Comparison of ENCODE assay signal across 1 cellular context in the genomic region with DNA sequence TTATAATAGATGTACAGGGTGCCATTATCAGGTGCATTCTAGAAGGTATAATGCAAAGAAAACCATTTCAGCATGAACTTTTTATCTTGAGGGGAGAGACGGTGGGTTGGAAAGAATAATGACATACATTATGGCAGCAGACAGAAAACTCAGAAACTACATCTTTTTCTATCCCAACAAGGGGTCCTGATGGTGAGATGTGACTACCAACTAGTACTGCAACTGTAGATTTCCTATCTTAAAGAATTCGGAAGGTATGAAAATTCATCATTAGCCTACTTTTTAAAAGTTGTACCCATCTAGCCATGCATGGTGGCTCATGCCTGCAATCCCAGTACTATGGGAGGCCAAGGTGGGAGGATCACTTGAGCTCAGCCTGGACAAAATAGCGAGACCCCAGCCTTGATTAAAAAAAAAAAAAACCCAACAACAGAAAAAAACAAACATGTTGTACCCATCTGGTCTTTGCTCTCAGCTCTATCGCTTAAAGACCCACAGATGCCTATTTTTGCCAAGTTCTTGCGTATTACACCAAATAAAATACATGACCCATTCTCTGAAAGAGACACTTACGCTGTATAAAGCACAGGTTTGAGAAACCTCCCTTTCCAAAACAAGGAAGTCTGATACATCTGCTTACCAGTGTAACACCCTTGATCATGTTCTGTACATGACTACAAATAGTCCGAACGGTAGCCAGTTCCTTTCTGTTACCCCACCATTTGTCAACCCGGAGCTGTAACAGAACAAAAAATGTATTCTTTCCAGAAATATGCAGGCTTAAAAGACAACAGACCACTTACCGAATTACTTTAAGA.
TF ChIP-seq lines count a peak whose summit lies in the region.

No MANE protein-coding gene starts in this region.

TF ChIP-seq in endothelial cell of umbilical vein, 7 proteins besides CTCF, POLR2A, EP300 and RAD21:
- TF ChIP-seq FOS (IDR thresholded peaks at IDR 0.05; ENCODE audit: borderline replicate concordance, insufficient read depth, low read length) = no peak
- TF ChIP-seq POLR2AphosphoS5 (IDR thresholded peaks at IDR 0.05; ENCODE audit: insufficient read depth, low read depth, low read length) = no peak
- TF ChIP-seq GATA2 (IDR thresholded peaks at IDR 0.05; ENCODE audit: insufficient read depth, insufficient read length, low read depth, low read length) = no peak
- TF ChIP-seq, protein P1, sequence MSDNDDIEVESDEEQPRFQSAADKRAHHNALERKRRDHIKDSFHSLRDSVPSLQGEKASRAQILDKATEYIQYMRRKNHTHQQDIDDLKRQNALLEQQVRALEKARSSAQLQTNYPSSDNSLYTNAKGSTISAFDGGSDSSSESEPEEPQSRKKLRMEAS (IDR thresholded peaks at IDR 0.05; ENCODE audit: insufficient read depth, insufficient read length) = no peak
- TF ChIP-seq MYC (IDR thresholded peaks at IDR 0.05; ENCODE audit: low read depth, low read length) = no peak
- TF ChIP-seq EZH2 (IDR thresholded peaks at IDR 0.05; ENCODE audit: borderline replicate concordance, low read depth, low read length, severe bottlenecking) = no peak
- no peak for TF ChIP-seq JUN (IDR thresholded peaks at IDR 0.05; ENCODE audit: borderline replicate concordance, insufficient read depth, insufficient read length, low read depth)
